9 cellular contexts compared by ENCODE assay signal in genomic region chr13:27920677-27921420, GRCh38. TPM values are rescaled to one million over a fixed set of nuclear protein-coding genes. Genes with fewer than 3 reads are reported as not detected.
DNase-seq lines count a peak whose midpoint lies in the region; ATAC-seq and TF ChIP-seq lines count a peak whose summit lies in the region.
"Had no signal": no experiment of that assay in that cellular context is flagged by ENCODE, and none has a peak within 500 bp of the region (broad histone marks: within the 10 kb centered on the region; RNA-seq: fewer than 3 reads in every experiment).

No MANE protein-coding gene starts in this region.

- dilution Hi-C loops in mammary epithelial cell (cut with HindIII; ENCODE audit: low sequenced_read_pairs): loop anchor here (5.0 kb wide), 1 partner anchor 41 kb away; no protein-coding TSS in a partner anchor

- intact Hi-C loops in mammary epithelial cell (cut with micrococcal nuclease): no loop called here

- no TSS peak for BruUV-seq in mammary epithelial cell (replicated peaks; lab: Mats Ljungman, UMichigan)

- H3K36me3 ChIP-seq in MG63 (no peaks in the 10 kb centered on the region), mammary epithelial cell (ENCODE audit: insufficient read depth, low read length) (no peaks in the 10 kb centered on the region), muscle layer of colon (ENCODE audit: insufficient read depth, low read length) (no peaks in the 10 kb centered on the region)

- H3K9ac ChIP-seq in mammary epithelial cell (ENCODE audit: insufficient read depth, low read length) (no peak overlapping the region), muscle layer of colon (ENCODE audit: low read length) (no peak overlapping the region)

- in situ Hi-C loops in mammary epithelial cell (cut with MboI; ENCODE audit: low sequenced_read_pairs in 2 of 2): no loop called here

- H3K9me3 ChIP-seq in MG63 (no peaks in the 10 kb centered on the region), mammary epithelial cell (replicated peaks; ENCODE audit: insufficient read depth, low read length) (no peaks in the 10 kb centered on the region), muscle layer of colon (ENCODE audit: low read length) (no peaks in the 10 kb centered on the region)

- H3K4me1 ChIP-seq in mammary epithelial cell (ENCODE audit: insufficient read depth, low read length): peaks cover 16% of the 10 kb centered on the region
- peaks cover 7% of the 10 kb centered on the region for H3K4me1 ChIP-seq in muscle layer of colon (ENCODE audit: insufficient read depth, low read length)

- peak overlapping the region; percentile 81 for H2AFZ ChIP-seq in mammary epithelial cell (ENCODE audit: low read depth, low read length)

- H3K4me3 ChIP-seq in MG63 (peak overlapping the region; percentile 50), mammary epithelial cell (replicated peaks in 1 of 3; ENCODE audit: insufficient read depth in 1 of 3, low read depth in 2 of 3, low read length in 3 of 3) (peak overlapping the region; percentile 33 to 45 (median 37)), muscle layer of colon (ENCODE audit: low read depth in 1 of 2, low read length in 2 of 2) (peak overlapping the region; percentile 36 to 52)

- DNase-seq in COLO668 (lab: John Stamatoyannopoulos, UW; ENCODE audit: unreplicated experiment) (peak; percentile 84), MG63 (peak; percentile 10), mammary epithelial cell (peak; percentile 39), SKM-1 (lab: John Stamatoyannopoulos, UW; ENCODE audit: unreplicated experiment) (no peak), COLO829 (ENCODE audit: low spot score) (no peak)

- H3K27ac ChIP-seq in mammary epithelial cell (ENCODE audit: insufficient read depth, low read depth, low read length) (no peak overlapping the region), muscle layer of colon (ENCODE audit: low read depth, low read length) (no peak overlapping the region)

- H3K27me3 ChIP-seq in MG63: 0 out of 2 replicates have a peak, but pooled peaks cover 2% of the 10 kb centered on the region
- H3K27me3 ChIP-seq in mammary epithelial cell (ENCODE audit: insufficient read depth, low read length): peaks cover 76% of the 10 kb centered on the region
- H3K27me3 ChIP-seq in muscle layer of colon (ENCODE audit: control insufficient read depth in 1 of 2, insufficient read depth in 2 of 2, low read length in 2 of 2): peaks cover 72 to 95% of the 10 kb centered on the region in 2 donors

- H3K79me2 ChIP-seq in mammary epithelial cell (ENCODE audit: insufficient read depth, low read length): no peaks in the 10 kb centered on the region

- H3K4me2 ChIP-seq in mammary epithelial cell (ENCODE audit: insufficient read depth, low read depth, low read length): peak overlapping the region; percentile 88

- ATAC-seq in GM18519 (IDR thresholded peaks at IDR 0.05; ENCODE audit: low FRiP score, unreplicated experiment) (no peak), HG02610 (IDR thresholded peaks at IDR 0.05; ENCODE audit: unreplicated experiment) (no peak)

- no peak for TF ChIP-seq CTCF in mammary epithelial cell (conservative IDR thresholded peaks at IDR 0.05 in 1 of 2, IDR thresholded peaks at IDR 0.05 in 1 of 2; ENCODE audit: extremely low read depth in 1 of 2, insufficient read depth in 1 of 2, low read depth in 1 of 2, low read length in 2 of 2)

- CTCF ChIA-PET in mammary epithelial cell (lab: Charles Lee; ENCODE audit: low non-redundant PET): no interaction called here

- no peaks in the 10 kb centered on the region for H4K20me1 ChIP-seq in mammary epithelial cell (ENCODE audit: insufficient read depth, low read length)

- 2% methylated on average over 19 of the region's 40 CpGs for WGBS in mammary epithelial cell (ENCODE audit: low coverage, missing lambda C conversion rate)

RNA-seq across cellular contexts. Expression of gene PDX1, which starts 1.0 kb away (rescaled TPM):
- total RNA-seq in MG63 (2014; rRNA removed; shearing (Covaris generic); ENCODE audit: low replicate concordance): not detected in 2 replicates
- total RNA-seq in mammary epithelial cell: not detected
- not detected for polyA plus RNA-seq in mammary epithelial cell
- not detected for polyA minus RNA-seq in mammary epithelial cell
- total RNA-seq: HT1080 had no signal

RNA-seq across cellular contexts. Expression of gene CDX2, which starts 48.3 kb away (rescaled TPM):
- total RNA-seq in MG63 (2014; rRNA removed; shearing (Covaris generic); ENCODE audit: low replicate concordance): 0.07 TPM in 1 of 2 replicates, not detected in the other
- total RNA-seq in mammary epithelial cell: not detected
- not detected for polyA plus RNA-seq in mammary epithelial cell
- polyA minus RNA-seq in mammary epithelial cell: not detected
- total RNA-seq: HT1080 had no signal

Comparison
In these comparisons a context has a peak if more than half of its experiments do, and no peak if none do; other contexts are left out.
1. DNase-seq: peak in COLO668 (single experiment), MG63 (single experiment) and mammary epithelial cell (single experiment); none in SKM-1 (single experiment) and COLO829 (single experiment).
2. Peak in every context shown above with its lines, with median percentiles within 50 percentile points of each other: H3K4me3 ChIP-seq.